19 cellular contexts compared by ENCODE assay signal in genomic region chrX:105882581-105883275, GRCh38.
DNase-seq lines count a peak whose midpoint lies in the region; ATAC-seq, FAIRE-seq and TF ChIP-seq lines count a peak whose summit lies in the region.
"Had no signal": no experiment of that assay in that cellular context is flagged by ENCODE, and none has a peak within 500 bp of the region (broad histone marks: within the 10 kb centered on the region; RNA-seq: fewer than 3 reads in every experiment).

No MANE protein-coding gene starts in this region.

- CTCF ChIA-PET in endothelial cell of umbilical vein (lab: Charles Lee), result no interaction called here

- POLR2A ChIA-PET in endothelial cell of umbilical vein (lab: Charles Lee), result no interaction called here

- WGBS in pancreas, 2 donors, result 47 to 59% methylated on average over 3 of the region's 3 CpGs

- no peaks in the 10 kb centered on the region for H3K9me1 ChIP-seq in endothelial cell of umbilical vein (replicated peaks; ENCODE audit: control insufficient read depth, extremely low read depth, insufficient read depth, low read length)

- H3K9me3 ChIP-seq in endothelial cell of umbilical vein (replicated peaks; ENCODE audit: control insufficient read depth, insufficient read depth, low read length) (no peaks in the 10 kb centered on the region), pancreas (no peaks in the 10 kb centered on the region), tibial artery (no peaks in the 10 kb centered on the region)
- H3K9me3 ChIP-seq: SJCRH30, testis had no signal

- H3K27ac ChIP-seq in endothelial cell of umbilical vein (ENCODE audit: insufficient read depth, low read depth, low read length), result no peak overlapping the region
- H3K27ac ChIP-seq in pancreas, result no peak overlapping the region
- no peak overlapping the region for H3K27ac ChIP-seq in tibial artery
- H3K27ac ChIP-seq: C4-2B, HL-60, SJCRH30, testis had no signal

- BruUV-seq in endothelial cell of umbilical vein (replicated peaks; lab: Mats Ljungman, UMichigan), result no TSS peak

- FAIRE-seq in endothelial cell of umbilical vein (lab: Jason Lieb, UNC), result no peak
- peak; percentile 81 for FAIRE-seq in pancreas (lab: Jason Lieb, UNC)
- FAIRE-seq: islet of Langerhans had no signal

- H3K36me3 ChIP-seq in endothelial cell of umbilical vein (ENCODE audit: control insufficient read depth in 2 of 2, extremely low read depth in 1 of 2, insufficient read depth in 2 of 2, low read length in 2 of 2) (no peaks in the 10 kb centered on the region), pancreas (no peaks in the 10 kb centered on the region), tibial artery (no peaks in the 10 kb centered on the region)
- H3K36me3 ChIP-seq: SJCRH30 had no signal

- H3K79me2 ChIP-seq in endothelial cell of umbilical vein (ENCODE audit: control insufficient read depth, insufficient read depth, low read length), result no peaks in the 10 kb centered on the region

- DNase-seq in NCI-H1417 (lab: John Stamatoyannopoulos, UW) (peak; percentile 24 to 79 (median 48)), NCI-H1417 treated with DMSO at 0.1 percent for 48 hours (lab: John Stamatoyannopoulos, UW) (no peak), NCI-H226 (peak; percentile 16), endothelial cell of umbilical vein (ENCODE audit: low read depth, low spot score) (peak; percentile 27), pancreas (no peak), tibial artery (no peak)
- DNase-seq: 8988T; activated CD4-positive, alpha-beta T cell treated with anti-CD3 and anti-CD28 coated beads for 36 hours; cerebellar nuclear complex; glutamatergic neuron; stimulated activated CD4-positive, alpha-beta T cell treated with anti-CD3 and anti-CD28 coated beads, Interleukin-4, amount 100 ng/mL, for 4 hours; testis had no signal

- dilution Hi-C loops in endothelial cell of umbilical vein (cut with MboI; ENCODE audit: extremely low pct_ligation_motif_present, low sequenced_read_pairs), result no loop called here

- H3K4me1 ChIP-seq in endothelial cell of umbilical vein (ENCODE audit: control insufficient read depth, extremely low read depth, insufficient read depth, low read length) (peaks cover 3% of the 10 kb centered on the region), pancreas (no peaks in the 10 kb centered on the region), tibial artery (no peaks in the 10 kb centered on the region)
- H3K4me1 ChIP-seq: SJCRH30, testis had no signal

- no peak for TF ChIP-seq POLR2A in endothelial cell of umbilical vein (IDR thresholded peaks at IDR 0.05; ENCODE audit: low read depth, low read length)

- ATAC-seq in pancreas (no peak), GM19463 (IDR thresholded peaks at IDR 0.05; ENCODE audit: unreplicated experiment) (no peak), GM21423 (IDR thresholded peaks at IDR 0.05; ENCODE audit: unreplicated experiment) (no peak)
- ATAC-seq: activated CD4-positive, alpha-beta T cell treated with anti-CD3 and anti-CD28 coated beads for 36 hours; sciatic nerve had no signal

- H4K20me1 ChIP-seq in endothelial cell of umbilical vein (replicated peaks; ENCODE audit: control insufficient read depth, extremely low read depth, insufficient read depth, low read length), result no peaks in the 10 kb centered on the region

- no peak overlapping the region for H3K4me2 ChIP-seq in endothelial cell of umbilical vein (ENCODE audit: insufficient read depth, low read length)

- intact Hi-C loops in endothelial cell of umbilical vein (cut with micrococcal nuclease) (loop anchor here (10.0 kb wide), 1 partner anchor 108 kb away; no protein-coding TSS in a partner anchor), pancreas (cut with DNase I) (no loop called here), tibial artery (cut with DNase I; ENCODE audit: low total_unique reads) (no loop called here)

- H3K27me3 ChIP-seq in endothelial cell of umbilical vein (ENCODE audit: control insufficient read depth in 2 of 2, insufficient read depth in 2 of 2, low read length in 2 of 2), result no peaks in the 10 kb centered on the region
- peaks cover 0 to 15% (median 4%) of the 10 kb centered on the region in 4 donors for H3K27me3 ChIP-seq in pancreas
- no peaks in the 10 kb centered on the region for H3K27me3 ChIP-seq in tibial artery
- H3K27me3 ChIP-seq: SJCRH30, testis had no signal

- no peak overlapping the region for H2AFZ ChIP-seq in endothelial cell of umbilical vein (ENCODE audit: low read depth, low read length)

- no peak overlapping the region for H3K9ac ChIP-seq in endothelial cell of umbilical vein (replicated peaks; ENCODE audit: extremely low read depth, insufficient read depth, low read length)

- H3K4me3 ChIP-seq in endothelial cell of umbilical vein (replicated peaks in 1 of 3; ENCODE audit: insufficient read depth in 1 of 3, low read depth in 1 of 3, low read length in 3 of 3), result no peak overlapping the region
- no peak overlapping the region for H3K4me3 ChIP-seq in pancreas
- no peak overlapping the region for H3K4me3 ChIP-seq in tibial artery
- H3K4me3 ChIP-seq: SJCRH30, testis had no signal

- TF ChIP-seq CTCF in endothelial cell of umbilical vein (IDR thresholded peaks at IDR 0.05; ENCODE audit: extremely low read depth in 1 of 2, insufficient read depth in 1 of 2, low read depth in 1 of 2, low read length in 2 of 2) (no peak), pancreas (IDR thresholded peaks at IDR 0.05) (no peak), tibial artery (IDR thresholded peaks at IDR 0.05) (no peak)

TF ChIP-seq in endothelial cell of umbilical vein, 7 proteins besides CTCF, POLR2A, EP300 and RAD21:
- TF ChIP-seq GATA2 (IDR thresholded peaks at IDR 0.05; ENCODE audit: insufficient read depth, insufficient read length, low read depth, low read length), result peak; percentile 42
- TF ChIP-seq FOS (IDR thresholded peaks at IDR 0.05; ENCODE audit: borderline replicate concordance, insufficient read depth, low read length), result no peak

Comparison
In these comparisons a context has a peak if more than half of its experiments do, and no peak if none do; other contexts are left out.
1. DNase-seq: peak in NCI-H1417 (3 of 3), NCI-H226 (single experiment) and endothelial cell of umbilical vein (single experiment); none in NCI-H1417 treated with DMSO at 0.1 percent for 48 hours (single experiment), pancreas (0 of 6) and tibial artery (0 of 2).